Comparison of ENCODE assay signal across 21 cellular contexts in the genomic region with DNA sequence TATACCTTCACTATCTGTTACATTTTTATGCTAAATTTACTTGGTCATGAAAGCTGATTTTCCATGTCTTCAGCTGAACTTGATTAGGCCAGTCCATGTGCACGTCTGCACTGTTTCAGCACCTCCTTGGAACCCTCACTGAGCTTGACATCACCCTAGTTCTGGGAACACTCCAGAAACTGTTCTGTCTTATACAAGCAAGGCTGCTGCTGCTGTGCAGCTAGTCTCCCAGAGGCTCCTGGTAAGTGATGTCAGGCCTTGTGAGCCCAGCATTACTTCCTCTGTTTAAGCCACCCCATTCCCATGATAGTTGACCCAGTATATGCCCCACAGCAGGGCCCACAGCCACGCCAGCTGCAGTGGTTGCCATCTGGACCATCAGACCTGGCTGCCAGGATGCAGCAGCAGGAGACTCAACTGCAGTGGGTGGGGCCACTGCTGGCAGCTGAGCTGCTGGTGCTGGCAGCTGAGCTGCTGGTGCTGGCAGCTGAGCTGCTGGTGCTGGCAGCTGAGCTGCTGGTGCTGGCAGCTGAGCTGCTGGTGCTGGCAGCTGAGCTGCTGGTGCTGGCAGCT.
A peak's percentile ranks its signal among the peaks of the same experiment; 100 is the strongest.
DNase-seq lines count a peak whose midpoint lies in the region; ATAC-seq and TF ChIP-seq lines count a peak whose summit lies in the region.
"Had no signal": no experiment of that assay in that cellular context is flagged by ENCODE, and none has a peak within 500 bp of the region (broad histone marks: within the 10 kb centered on the region; RNA-seq: fewer than 3 reads in every experiment).

No MANE protein-coding gene starts in this region.

- no peak for TF ChIP-seq CTCF in AG10803 (conservative IDR thresholded peaks at IDR 0.05; ENCODE audit: low read length)

- H3K4me3 ChIP-seq in AG10803 (ENCODE audit: low read length) = no peak overlapping the region
- H3K4me3 ChIP-seq: dorsolateral prefrontal cortex, GM23338, prostate gland, skin epidermis, tibial nerve had no signal

- intact Hi-C loops in left ventricle myocardium superior (cut with micrococcal nuclease) = no loop called here

- peak; percentile 4 for DNase-seq in AG10803 (ENCODE audit: low read depth)
- peak; percentile 69 for DNase-seq in COR-L47 (lab: John Stamatoyannopoulos, UW)
- DNase-seq in amniotic epithelial cell (ENCODE audit: low read depth) = peak; percentile 20
- peak; percentile 30 for DNase-seq in left ventricle myocardium superior
- no peak for DNase-seq in NCI-H128 (lab: John Stamatoyannopoulos, UW; ENCODE audit: unreplicated experiment)
- DNase-seq in GDM1 (lab: John Stamatoyannopoulos, UW) = no peak
- no peak for DNase-seq in activated T-cell treated with anti-CD3 and anti-CD28 coated beads for 4 hours
- DNase-seq: activated CD4-positive, alpha-beta T cell treated with anti-CD3 and anti-CD28 coated beads, Interleukin-2, amount 10 ng/mL, durations not matched to agents 24 days and 14 days; activated naive CD8-positive, alpha-beta T cell treated with anti-CD3 and anti-CD28 coated beads, Interleukin-2, amount 50 U/mL, for 24 hours; CD4-positive, alpha-beta memory T cell; DMS79; dorsolateral prefrontal cortex; midbrain; NCI-H2029 treated with DMSO at 0.1 percent for 48 hours; SHP77; stimulated activated naive CD4-positive, alpha-beta T cell had no signal

- ATAC-seq in left ventricle myocardium superior = peak; percentile 77
- ATAC-seq: activated naive CD8-positive, alpha-beta T cell treated with anti-CD3 and anti-CD28 coated beads, Interleukin-2, amount 50 U/mL, for 24 hours; GM23338; left lobe of liver had no signal

Comparison
In these comparisons a context has a peak if more than half of its experiments do, and no peak if none do; other contexts are left out.
1. DNase-seq: peak in AG10803 (single experiment), COR-L47 (single experiment), amniotic epithelial cell (single experiment) and left ventricle myocardium superior (single experiment); none in NCI-H128 (single experiment), GDM1 (single experiment) and activated T-cell treated with anti-CD3 and anti-CD28 coated beads for 4 hours (single experiment).